ENCODE assay signal across 25 cellular contexts in genomic region chrY:18904296-18904695, GRCh38.
"Had no signal": no experiment of that assay in that cellular context is flagged by ENCODE, and none has a peak within 500 bp of the region (broad histone marks: within the 10 kb centered on the region; RNA-seq: fewer than 3 reads in every experiment).

No MANE protein-coding gene starts in this region.

- H3K9me3 Mint-ChIP-seq: natural killer cell, neural crest cell had no signal

- H3K27ac ChIP-seq: dorsolateral prefrontal cortex, gastrocnemius medialis, heart left ventricle, hepatocyte, left lung, lower lobe of right lung, neutrophil, pancreas, prostate gland, sigmoid colon, stomach, thoracic aorta, tibial nerve, upper lobe of left lung had no signal

- H3K27me3 Mint-ChIP-seq: memory B cell had no signal

- H3K36me3 Mint-ChIP-seq: memory B cell; natural killer cell; stimulated activated effector memory CD8-positive, alpha-beta T cell treated with anti-CD3 and anti-CD28 coated beads, Interleukin-12 subunit alpha, Interleukin-12 subunit beta, amount 100 ng/mL, for 72 hours had no signal

- H3K4me3 Mint-ChIP-seq: memory B cell; natural killer cell; neural crest cell; stimulated activated effector memory CD8-positive, alpha-beta T cell treated with anti-CD3 and anti-CD28 coated beads, Interleukin-12 subunit alpha, Interleukin-12 subunit beta, amount 100 ng/mL, for 72 hours had no signal

- DNase-seq: dorsolateral prefrontal cortex; effector CD4-positive, alpha-beta T cell; foreskin fibroblast; gastrocnemius medialis; kidney; left lung; lower lobe of right lung; natural killer cell; pancreas; sigmoid colon; stimulated activated CD4-positive, alpha-beta T cell treated with anti-CD3 and anti-CD28 coated beads, Interleukin-2, amount 100 ng/mL, for 24 hours; stimulated activated CD4-positive, alpha-beta T cell treated with anti-CD3 and anti-CD28 coated beads, Interleukin-4, amount 100 ng/mL, for 24 hours; stimulated activated naive CD4-positive, alpha-beta T cell treated with Interleukin-2 at 50 U/mL for 16 hours; stomach; upper lobe of left lung had no signal

- H3K27ac Mint-ChIP-seq: memory B cell; natural killer cell; stimulated activated effector memory CD8-positive, alpha-beta T cell treated with anti-CD3 and anti-CD28 coated beads, Interleukin-12 subunit alpha, Interleukin-12 subunit beta, amount 100 ng/mL, for 72 hours had no signal

- H3K9me3 ChIP-seq: gastrocnemius medialis, heart left ventricle, left lung, lower lobe of right lung, neutrophil, pancreas, prostate gland, sigmoid colon, stomach, thoracic aorta, tibial nerve, upper lobe of left lung had no signal

- H3K27me3 ChIP-seq: dorsolateral prefrontal cortex, gastrocnemius medialis, heart left ventricle, hepatocyte, left lung, neutrophil, pancreas, sigmoid colon, stomach, tibial nerve, upper lobe of left lung had no signal

- H3K4me1 Mint-ChIP-seq: memory B cell; neural crest cell; stimulated activated effector memory CD8-positive, alpha-beta T cell treated with anti-CD3 and anti-CD28 coated beads, Interleukin-12 subunit alpha, Interleukin-12 subunit beta, amount 100 ng/mL, for 72 hours had no signal

- ATAC-seq: gastrocnemius medialis; heart left ventricle; left lung; lower lobe of right lung; natural killer cell; pancreas; right cardiac atrium; stimulated activated effector memory CD8-positive, alpha-beta T cell treated with anti-CD3 and anti-CD28 coated beads, Interleukin-12 subunit alpha, Interleukin-12 subunit beta, amount 100 ng/mL, for 72 hours had no signal
